9 cellular contexts compared by ENCODE assay signal in genomic region chr2:67626076-67626475, GRCh38.
"Had no signal": no experiment of that assay in that cellular context is flagged by ENCODE, and none has a peak within 500 bp of the region (broad histone marks: within the 10 kb centered on the region; RNA-seq: fewer than 3 reads in every experiment).

No MANE protein-coding gene starts in this region.

- H3K4me3 ChIP-seq: adrenal gland, lower lobe of right lung, stomach had no signal

- DNase-seq: activated CD4-positive, alpha-beta T cell treated with anti-CD3 and anti-CD28 coated beads, Interleukin-2, amount 50 U/mL, for 1 hour; activated naive CD4-positive, alpha-beta T cell treated with anti-CD3 and anti-CD28 coated beads for 36 hours; activated T-cell treated with anti-CD3 and anti-CD28 coated beads for 4 hours; adrenal gland; dermis blood vessel endothelial cell; lower lobe of right lung; nephron progenitor cell; stomach had no signal

- H3K27me3 ChIP-seq: adrenal gland, stomach had no signal

- H3K27ac ChIP-seq: adrenal gland, lower lobe of right lung, stomach had no signal

- H3K9me3 Mint-ChIP-seq: activated naive CD4-positive, alpha-beta T cell treated with anti-CD3 and anti-CD28 coated beads for 36 hours; activated T-helper 17 cell treated with anti-CD3 and anti-CD28 coated beads, Interleukin-2, amount 50 U/mL, for 72 hours had no signal

- H3K9me3 ChIP-seq: adrenal gland, lower lobe of right lung, stomach had no signal

- H3K36me3 ChIP-seq: adrenal gland, lower lobe of right lung, stomach had no signal

- H3K4me1 ChIP-seq: adrenal gland, lower lobe of right lung, stomach had no signal

- ATAC-seq: activated T-helper 17 cell treated with anti-CD3 and anti-CD28 coated beads, Interleukin-2, amount 50 U/mL, for 72 hours; lower lobe of right lung had no signal

- H3K27me3 Mint-ChIP-seq: activated T-helper 17 cell treated with anti-CD3 and anti-CD28 coated beads, Interleukin-2, amount 50 U/mL, for 72 hours had no signal

- H3K4me3 Mint-ChIP-seq: activated naive CD4-positive, alpha-beta T cell treated with anti-CD3 and anti-CD28 coated beads for 36 hours; activated T-helper 17 cell treated with anti-CD3 and anti-CD28 coated beads, Interleukin-2, amount 50 U/mL, for 72 hours; nephron progenitor cell had no signal

- H3K27ac Mint-ChIP-seq: activated naive CD4-positive, alpha-beta T cell treated with anti-CD3 and anti-CD28 coated beads for 36 hours; activated T-helper 17 cell treated with anti-CD3 and anti-CD28 coated beads, Interleukin-2, amount 50 U/mL, for 72 hours had no signal

- H3K4me1 Mint-ChIP-seq: activated T-helper 17 cell treated with anti-CD3 and anti-CD28 coated beads, Interleukin-2, amount 50 U/mL, for 72 hours had no signal
